8 cellular contexts compared by ENCODE assay signal in genomic region chr1:1678581-1679380, GRCh38. TPM values are rescaled to one million over a fixed set of nuclear protein-coding genes. Genes with fewer than 3 reads are reported as not detected.
DNase-seq lines count a peak whose midpoint lies in the region; ATAC-seq, FAIRE-seq and TF ChIP-seq lines count a peak whose summit lies in the region.

No MANE protein-coding gene starts in this region.

- POLR2A ChIA-PET in CD4-positive, alpha-beta T cell (lab: Charles Lee) = no interaction called here
- POLR2A ChIA-PET in activated CD8-positive, alpha-beta T cell treated with anti-CD3 and anti-CD28 coated beads, Interleukin-2, amount 10 ng/mL, durations not matched to agents 7 days and 5 days (lab: Charles Lee) = interaction anchor here (0.6 to 2.1 kb wide), 9 partner anchors 9 to 309 kb away, joined by 3 to 10 read pairs (median 4); partner anchors contain the start of gene MIB2

- H3K4me3 ChIP-seq in keratinocyte (ENCODE audit: control insufficient read depth in 2 of 3, extremely low read depth in 1 of 3, insufficient read depth in 2 of 3, low read depth in 1 of 3, low read length in 3 of 3) (no peak overlapping the region), thymus (ENCODE audit: low read length) (peak overlapping the region; percentile 44)

- WGBS in thymus = 84% methylated on average over 24 of the region's 24 CpGs

- peak overlapping the region; percentile 78 for H3K27ac ChIP-seq in CD4-positive, alpha-beta T cell (ENCODE audit: low read depth, low read length)
- H3K27ac ChIP-seq in keratinocyte (ENCODE audit: control insufficient read depth, insufficient read depth, low read length) (no peak overlapping the region), thymus (ENCODE audit: low read depth) (peak overlapping the region; percentile 96)

- DNase-seq in CD4-positive, alpha-beta T cell = peak in 3 of 10 experiments; percentile 24 to 59 (median 47)
- DNase-seq in activated CD8-positive, alpha-beta T cell treated with anti-CD3 and anti-CD28 coated beads, Interleukin-2, amount 10 ng/mL, durations not matched to agents 7 days and 5 days = peak; percentile 88
- DNase-seq in keratinocyte (ENCODE audit: low read depth, low spot score) (no peak), NCI-H2171 treated with DMSO at 0.1 percent for 48 hours (lab: John Stamatoyannopoulos, UW) (no peak), NCI-H1436 (lab: John Stamatoyannopoulos, UW) (no peak), foreskin melanocyte (no peak)

- peaks cover 17% of the 10 kb centered on the region for H3K79me2 ChIP-seq in keratinocyte (ENCODE audit: control insufficient read depth, insufficient read depth, low read length)

- no peak overlapping the region for H3K4me2 ChIP-seq in keratinocyte (ENCODE audit: control insufficient read depth, extremely low read depth, insufficient read depth, low read depth, low read length)

- no peaks in the 10 kb centered on the region for H4K20me1 ChIP-seq in keratinocyte (ENCODE audit: control insufficient read depth, extremely low read depth, insufficient read depth, low read length)

- H3K9me3 ChIP-seq in CD4-positive, alpha-beta T cell (ENCODE audit: control insufficient read depth, low read length) = no peaks in the 10 kb centered on the region
- H3K9me3 ChIP-seq in keratinocyte (ENCODE audit: control insufficient read depth, low read depth, low read length) = no peaks in the 10 kb centered on the region
- no peaks in the 10 kb centered on the region for H3K9me3 ChIP-seq in thymus (ENCODE audit: control insufficient read depth)

- no peaks in the 10 kb centered on the region for H3K9me1 ChIP-seq in keratinocyte (ENCODE audit: control insufficient read depth, extremely low read depth, insufficient read depth, low read length)

- CTCF ChIA-PET in CD4-positive, alpha-beta T cell (lab: Charles Lee) = interaction anchor here (0.7 to 1.5 kb wide), 2 partner anchors 10 to 13 kb away, joined by 3 read pairs; no protein-coding TSS in a partner anchor
- CTCF ChIA-PET in activated CD8-positive, alpha-beta T cell treated with anti-CD3 and anti-CD28 coated beads, Interleukin-2, amount 10 ng/mL, durations not matched to agents 7 days and 5 days (lab: Charles Lee) = interaction anchor here (0.7 to 2.2 kb wide), 17 partner anchors 9 to 230 kb away, joined by 3 to 20 read pairs (median 4); partner anchors contain the start of gene MIB2

- FAIRE-seq in keratinocyte (lab: Jason Lieb, UNC) = no peak

- no peak overlapping the region for H3K9ac ChIP-seq in keratinocyte (ENCODE audit: control insufficient read depth, extremely low read depth, insufficient read depth, low read length)

- intact Hi-C loops in CD4-positive, alpha-beta T cell (cut with DNase I, micrococcal nuclease) = no loop called here

- H3K36me3 Mint-ChIP-seq in CD4-positive, alpha-beta T cell (ENCODE audit: low read depth) = peaks cover 18% of the 10 kb centered on the region
- H3K36me3 Mint-ChIP-seq in activated CD8-positive, alpha-beta T cell treated with anti-CD3 and anti-CD28 coated beads, Interleukin-2, amount 10 ng/mL, durations not matched to agents 7 days and 5 days (ENCODE audit: low read depth) = peaks cover 20% of the 10 kb centered on the region

- dilution Hi-C loops in keratinocyte (cut with MboI; ENCODE audit: extremely low pct_ligation_motif_present, low sequenced_read_pairs) = no loop called here

- ATAC-seq in CD4-positive, alpha-beta T cell (ENCODE audit: poor library complexity) = peak; percentile 35
- peak; percentile 28 for ATAC-seq in GM21723 (IDR thresholded peaks at IDR 0.05; ENCODE audit: unreplicated experiment)
- ATAC-seq in activated CD8-positive, alpha-beta T cell treated with anti-CD3 and anti-CD28 coated beads, Interleukin-2, amount 10 ng/mL, durations not matched to agents 7 days and 5 days = peak; percentile 82

- H3K4me1 ChIP-seq in keratinocyte (ENCODE audit: control insufficient read depth, extremely low read depth, insufficient read depth, low read length) (no peaks in the 10 kb centered on the region), thymus (ENCODE audit: control insufficient read depth, insufficient read depth, low read length) (peaks cover 12% of the 10 kb centered on the region)

- H3K36me3 ChIP-seq in keratinocyte (ENCODE audit: control insufficient read depth in 2 of 2, extremely low read depth in 1 of 2, insufficient read depth in 2 of 2, low read length in 2 of 2) = peaks cover 0 to 2% of the 10 kb centered on the region in 2 experiments
- peaks cover 21% of the 10 kb centered on the region for H3K36me3 ChIP-seq in thymus (ENCODE audit: control insufficient read depth, insufficient read depth)

- TF ChIP-seq CTCF in CD4-positive, alpha-beta T cell (IDR thresholded peaks at IDR 0.05) = no peak
- TF ChIP-seq CTCF in keratinocyte (optimal IDR thresholded peaks at IDR 0.05 in 1 of 3, IDR thresholded peaks at IDR 0.05 in 1 of 3, conservative IDR thresholded peaks at IDR 0.05 in 1 of 3; ENCODE audit: extremely low read depth in 1 of 3, insufficient read depth in 2 of 3, low read length in 3 of 3) = peak; percentile 43 to 62 (median 51)

- no peaks in the 10 kb centered on the region for H3K27me3 Mint-ChIP-seq in CD4-positive, alpha-beta T cell
- no peaks in the 10 kb centered on the region for H3K27me3 Mint-ChIP-seq in activated CD8-positive, alpha-beta T cell treated with anti-CD3 and anti-CD28 coated beads, Interleukin-2, amount 10 ng/mL, durations not matched to agents 7 days and 5 days (ENCODE audit: low read depth)

- H3K27ac Mint-ChIP-seq in CD4-positive, alpha-beta T cell = peak overlapping the region; percentile 98
- peak overlapping the region; percentile 98 for H3K27ac Mint-ChIP-seq in activated CD8-positive, alpha-beta T cell treated with anti-CD3 and anti-CD28 coated beads, Interleukin-2, amount 10 ng/mL, durations not matched to agents 7 days and 5 days

- H3K27me3 ChIP-seq in CD4-positive, alpha-beta T cell (ENCODE audit: control insufficient read depth, insufficient read depth, low read length) = no peaks in the 10 kb centered on the region
- H3K27me3 ChIP-seq in keratinocyte (ENCODE audit: control insufficient read depth, extremely low read depth, insufficient read depth, low read length) (no peaks in the 10 kb centered on the region), thymus (ENCODE audit: control insufficient read depth, insufficient read depth) (no peaks in the 10 kb centered on the region)

- no peak overlapping the region for H2AFZ ChIP-seq in keratinocyte (ENCODE audit: control insufficient read depth, low read length)

- H3K4me1 Mint-ChIP-seq in CD4-positive, alpha-beta T cell (ENCODE audit: low read depth) = peaks cover 23% of the 10 kb centered on the region
- H3K4me1 Mint-ChIP-seq in activated CD8-positive, alpha-beta T cell treated with anti-CD3 and anti-CD28 coated beads, Interleukin-2, amount 10 ng/mL, durations not matched to agents 7 days and 5 days (ENCODE audit: low read depth) = peaks cover 26% of the 10 kb centered on the region

- peak overlapping the region; percentile 87 for H3K4me3 Mint-ChIP-seq in CD4-positive, alpha-beta T cell
- H3K4me3 Mint-ChIP-seq in activated CD8-positive, alpha-beta T cell treated with anti-CD3 and anti-CD28 coated beads, Interleukin-2, amount 10 ng/mL, durations not matched to agents 7 days and 5 days = peak overlapping the region; percentile 89

- no peaks in the 10 kb centered on the region for H3K9me3 Mint-ChIP-seq in CD4-positive, alpha-beta T cell
- no peaks in the 10 kb centered on the region for H3K9me3 Mint-ChIP-seq in activated CD8-positive, alpha-beta T cell treated with anti-CD3 and anti-CD28 coated beads, Interleukin-2, amount 10 ng/mL, durations not matched to agents 7 days and 5 days (ENCODE audit: insufficient read depth)

RNA-seq across cellular contexts. Expression of gene SLC35E2B, which starts 13.8 kb away (rescaled TPM):
- total RNA-seq in CD4-positive, alpha-beta T cell = 10 to 100 TPM; 43.9 to 45.3 TPM
- 10 to 100 TPM; 39.6 to 40.7 TPM for total RNA-seq in activated CD8-positive, alpha-beta T cell treated with anti-CD3 and anti-CD28 coated beads, Interleukin-2, amount 10 ng/mL, durations not matched to agents 7 days and 5 days
- polyA plus RNA-seq in keratinocyte = 10.3 to 11.5 TPM (median 10.7 TPM) in 3 replicates
- polyA plus RNA-seq in keratinocyte (2011; ENCODE audit: low read depth) = 4.5 TPM
- polyA plus RNA-seq in keratinocyte (2011; cell fraction: cytosol; rRNA removed) = 8.1 and 9.0 TPM in 2 replicates
- polyA plus RNA-seq in keratinocyte (2011; cell fraction: nucleus; rRNA removed) = 32.7 and 34.3 TPM in 2 replicates
- polyA plus RNA-seq in keratinocyte (2012; ENCODE audit: low replicate concordance) = 14.2 and 15.0 TPM in 2 replicates
- 14.0 to 24.8 TPM (median 17.5 TPM) in 3 replicates for polyA minus RNA-seq in keratinocyte
- 15.2 TPM for polyA minus RNA-seq in keratinocyte (2011; cell fraction: cytosol; rRNA and poly(A)+ RNA removed)
- 18.4 and 20.4 TPM in 2 replicates for polyA minus RNA-seq in keratinocyte (2011; cell fraction: nucleus; rRNA and poly(A)+ RNA removed)
- 45.6 TPM for polyA plus RNA-seq in thymus

RNA-seq across cellular contexts. Expression of gene CDK11B, which starts 20.0 kb away (rescaled TPM):
- total RNA-seq in CD4-positive, alpha-beta T cell = 10 to 100 TPM; 49.8 to 52.0 TPM
- total RNA-seq in activated CD8-positive, alpha-beta T cell treated with anti-CD3 and anti-CD28 coated beads, Interleukin-2, amount 10 ng/mL, durations not matched to agents 7 days and 5 days = 10 to 100 TPM; 35.4 to 39.5 TPM
- polyA plus RNA-seq in keratinocyte (4.3 to 5.9 TPM (median 4.6 TPM) in 3 replicates), thymus (35.6 TPM)
- polyA plus RNA-seq in keratinocyte (2011; ENCODE audit: low read depth) = 45.9 TPM
- polyA plus RNA-seq in keratinocyte (2011; cell fraction: cytosol; rRNA removed) = 6.7 and 11.6 TPM in 2 replicates
- 22.5 and 28.5 TPM in 2 replicates for polyA plus RNA-seq in keratinocyte (2011; cell fraction: nucleus; rRNA removed)
- 23.1 and 28.2 TPM in 2 replicates for polyA plus RNA-seq in keratinocyte (2012; ENCODE audit: low replicate concordance)
- polyA minus RNA-seq in keratinocyte = 1.6 to 9.7 TPM (median 2.7 TPM) in 3 replicates
- polyA minus RNA-seq in keratinocyte (2011; cell fraction: cytosol; rRNA and poly(A)+ RNA removed) = 4.0 TPM
- polyA minus RNA-seq in keratinocyte (2011; cell fraction: nucleus; rRNA and poly(A)+ RNA removed) = 5.4 and 7.3 TPM in 2 replicates

RNA-seq across cellular contexts. Expression of gene CDK11A, which starts 45.4 kb away (rescaled TPM):
- 100 to 1,000 TPM; 206 to 217 TPM for total RNA-seq in CD4-positive, alpha-beta T cell
- 10 to 100 TPM; 83.6 to 85.8 TPM for total RNA-seq in activated CD8-positive, alpha-beta T cell treated with anti-CD3 and anti-CD28 coated beads, Interleukin-2, amount 10 ng/mL, durations not matched to agents 7 days and 5 days
- polyA plus RNA-seq in keratinocyte (3.5 to 5.3 TPM (median 3.9 TPM) in 3 replicates), thymus (52.2 TPM)
- polyA plus RNA-seq in keratinocyte (2011; ENCODE audit: low read depth) = 56.8 TPM
- polyA plus RNA-seq in keratinocyte (2011; cell fraction: cytosol; rRNA removed) = 2.1 and 5.2 TPM in 2 replicates
- 36.3 and 50.5 TPM in 2 replicates for polyA plus RNA-seq in keratinocyte (2011; cell fraction: nucleus; rRNA removed)
- polyA plus RNA-seq in keratinocyte (2012; ENCODE audit: low replicate concordance) = 13.0 and 29.7 TPM in 2 replicates
- polyA minus RNA-seq in keratinocyte = 4.1 to 12.6 TPM (median 4.7 TPM) in 3 replicates
- polyA minus RNA-seq in keratinocyte (2011; cell fraction: cytosol; rRNA and poly(A)+ RNA removed) = 229 TPM
- polyA minus RNA-seq in keratinocyte (2011; cell fraction: nucleus; rRNA and poly(A)+ RNA removed) = 11.9 and 14.7 TPM in 2 replicates

RNA-seq across cellular contexts. Expression of gene MMP23B, which starts 46.8 kb away (rescaled TPM):
- total RNA-seq in CD4-positive, alpha-beta T cell = 1 to 10 TPM; 3.0 to 3.7 TPM
- 1 to 10 TPM; 1.7 to 2.0 TPM for total RNA-seq in activated CD8-positive, alpha-beta T cell treated with anti-CD3 and anti-CD28 coated beads, Interleukin-2, amount 10 ng/mL, durations not matched to agents 7 days and 5 days
- 0.07 to 0.17 TPM in 2 of 3 replicates, not detected in the other for polyA plus RNA-seq in keratinocyte
- not detected for polyA plus RNA-seq in keratinocyte (2011; ENCODE audit: low read depth)
- 0.09 TPM in 1 of 2 replicates, not detected in the other for polyA plus RNA-seq in keratinocyte (2011; cell fraction: cytosol; rRNA removed)
- polyA plus RNA-seq in keratinocyte (2011; cell fraction: nucleus; rRNA removed) = 0.51 and 0.69 TPM in 2 replicates
- 0.22 TPM in 1 of 2 replicates, not detected in the other for polyA plus RNA-seq in keratinocyte (2012; ENCODE audit: low replicate concordance)
- polyA minus RNA-seq in keratinocyte = not detected in 3 replicates
- not detected for polyA minus RNA-seq in keratinocyte (2011; cell fraction: cytosol; rRNA and poly(A)+ RNA removed)
- not detected in 2 replicates for polyA minus RNA-seq in keratinocyte (2011; cell fraction: nucleus; rRNA and poly(A)+ RNA removed)
- polyA plus RNA-seq in thymus = 2.7 TPM

Comparison
In these comparisons a context has a peak if more than half of its experiments do, and no peak if none do; other contexts are left out.
1. ATAC-seq: peak in every context shown above with its lines; median percentile 82 in activated CD8-positive, alpha-beta T cell treated with anti-CD3 and anti-CD28 coated beads, Interleukin-2, amount 10 ng/mL, durations not matched to agents 7 days and 5 days; 35 in CD4-positive, alpha-beta T cell; 28 in GM21723.